In the genomic region with DNA sequence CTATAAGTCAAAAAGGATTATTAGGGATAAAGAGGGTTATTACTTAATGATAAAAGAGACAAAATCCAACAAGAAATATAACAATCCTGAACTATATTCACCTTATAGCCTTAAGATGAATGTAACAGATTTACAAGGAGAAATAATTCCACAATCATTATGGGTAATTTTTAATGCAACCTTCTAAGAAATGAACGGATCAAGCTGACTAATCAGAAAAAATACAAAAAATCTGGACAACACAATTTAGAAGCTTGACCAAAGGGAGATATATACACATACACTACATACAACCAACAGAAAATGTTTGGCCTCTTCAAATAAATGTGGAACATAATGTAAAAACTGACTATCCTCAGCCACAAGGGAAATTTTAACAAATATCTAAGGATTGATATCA, we compare ENCODE assay signal across 9 cellular contexts.
"Had no signal": no experiment of that assay in that cellular context is flagged by ENCODE, and none has a peak within 500 bp of the region (broad histone marks: within the 10 kb centered on the region; RNA-seq: fewer than 3 reads in every experiment).

No MANE protein-coding gene starts in this region.

- H3K4me1 Mint-ChIP-seq: IgD-negative memory B cell had no signal

- H3K9me3 ChIP-seq: HAP-1 had no signal

- H2AFZ ChIP-seq: GM23248 had no signal

- DNase-seq: GOT3, H7, HFFc6, KG1 had no signal

- H3K4me3 Mint-ChIP-seq: HFFc6, IgD-negative memory B cell had no signal

- H3K27ac ChIP-seq: GM23248, HL-60 had no signal

- H3K27ac Mint-ChIP-seq: HFFc6, IgD-negative memory B cell had no signal

- H3K9ac ChIP-seq: GM23248 had no signal

- H3K4me3 ChIP-seq: GM23248, HAP-1 had no signal

- H3K27me3 Mint-ChIP-seq: IgD-negative memory B cell had no signal

- ATAC-seq: HCT116 had no signal
